ENCODE assay signal across 7 cellular contexts in the genomic region with DNA sequence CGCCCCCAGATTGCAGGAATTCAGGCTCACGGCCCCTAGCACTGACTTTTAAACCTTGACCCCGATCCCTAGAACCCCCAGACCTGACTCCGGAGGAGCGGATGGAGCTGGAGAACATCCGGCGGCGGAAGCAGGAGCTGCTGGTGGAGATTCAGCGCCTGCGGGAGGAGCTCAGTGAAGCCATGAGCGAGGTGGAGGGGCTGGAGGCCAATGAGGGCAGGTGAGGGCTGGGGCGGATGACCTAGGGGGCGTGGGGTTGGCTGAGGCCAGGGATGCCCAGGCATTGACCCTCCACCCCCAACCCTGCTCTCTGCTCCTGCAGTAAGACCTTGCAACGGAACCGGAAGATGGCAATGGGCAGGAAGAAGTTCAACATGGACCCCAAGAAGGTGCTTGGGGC. TPM values are rescaled to one million over a fixed set of nuclear protein-coding genes. Genes with fewer than 3 reads are reported as not detected.
DNase-seq lines count a peak whose midpoint lies in the region; ATAC-seq and TF ChIP-seq lines count a peak whose summit lies in the region.

No MANE protein-coding gene starts in this region.

- H3K27ac ChIP-seq in HUES6 (ENCODE audit: low read depth, low read length) (no peak overlapping the region), iPS-20b (ENCODE audit: low read length) (no peak overlapping the region), stomach (peak overlapping the region; percentile 91 to 98 (median 97)), foreskin keratinocyte (no peak overlapping the region)

- H3K9me3 ChIP-seq in HUES6 (ENCODE audit: control insufficient read depth, insufficient read depth, low read depth, low read length), result no peaks in the 10 kb centered on the region
- no peaks in the 10 kb centered on the region for H3K9me3 ChIP-seq in iPS-20b (ENCODE audit: insufficient read depth, low read depth, low read length)
- no peaks in the 10 kb centered on the region for H3K9me3 ChIP-seq in stomach

- no peaks in the 10 kb centered on the region for H3K9me3 Mint-ChIP-seq in activated naive CD4-positive, alpha-beta T cell treated with anti-CD3 and anti-CD28 coated beads, Interleukin-2, amount 50 U/mL, for 72 hours

- ATAC-seq in activated naive CD4-positive, alpha-beta T cell treated with anti-CD3 and anti-CD28 coated beads, Interleukin-2, amount 50 U/mL, for 72 hours, result no peak
- ATAC-seq in foreskin keratinocyte (no peak), GM19324 (IDR thresholded peaks at IDR 0.05; ENCODE audit: low FRiP score, unreplicated experiment) (no peak)

- H3K4me1 ChIP-seq in HUES6 (ENCODE audit: control insufficient read depth, insufficient read depth, low read length), result peaks cover 5% of the 10 kb centered on the region; the same call in 1 of the 2 replicates
- H3K4me1 ChIP-seq in iPS-20b (ENCODE audit: insufficient read depth, low read length), result no peaks in the 10 kb centered on the region
- peaks cover 7 to 43% (median 31%) of the 10 kb centered on the region in 4 donors for H3K4me1 ChIP-seq in stomach
- H3K4me1 ChIP-seq in foreskin keratinocyte, result peaks cover 3% of the 10 kb centered on the region

- H3K36me3 ChIP-seq in HUES6 (ENCODE audit: control insufficient read depth, insufficient read depth, low read length) (peaks cover 51% of the 10 kb centered on the region), iPS-20b (ENCODE audit: insufficient read depth, low read depth, low read length) (peaks cover 51% of the 10 kb centered on the region), stomach (peaks cover 49 to 51% (median 51%) of the 10 kb centered on the region in 4 donors)

- TF ChIP-seq EP300 in stomach (IDR thresholded peaks at IDR 0.05), result no peak

- WGBS in stomach, 5 donors, result 51 to 63% (median 59%) methylated on average over 15 of the region's 15 CpGs

- TF ChIP-seq POLR2A in stomach (IDR thresholded peaks at IDR 0.05), result no peak

- H3K27ac Mint-ChIP-seq in activated naive CD4-positive, alpha-beta T cell treated with anti-CD3 and anti-CD28 coated beads, Interleukin-2, amount 50 U/mL, for 72 hours, result peak overlapping the region; percentile 86 to 89

- intact Hi-C loops in stomach (cut with DNase I; ENCODE audit: low total_unique reads), result no loop called here

- no peaks in the 10 kb centered on the region for H3K36me3 Mint-ChIP-seq in activated naive CD4-positive, alpha-beta T cell treated with anti-CD3 and anti-CD28 coated beads, Interleukin-2, amount 50 U/mL, for 72 hours

- H3K27me3 ChIP-seq in HUES6 (ENCODE audit: control insufficient read depth, insufficient read depth, low read length), result no peaks in the 10 kb centered on the region
- H3K27me3 ChIP-seq in iPS-20b (ENCODE audit: insufficient read depth, low read length), result 0 out of 2 replicates have a peak, but pooled peaks cover 4% of the 10 kb centered on the region
- no peaks in the 10 kb centered on the region for H3K27me3 ChIP-seq in stomach
- no peaks in the 10 kb centered on the region for H3K27me3 ChIP-seq in foreskin keratinocyte

- H3K9ac ChIP-seq in HUES6 (ENCODE audit: low read length) (peak overlapping the region; percentile 72), iPS-20b (ENCODE audit: low read depth, low read length) (peak overlapping the region; percentile 97)

- peak overlapping the region; percentile 79 for H3K4me3 ChIP-seq in HUES6 (ENCODE audit: low read depth, low read length)
- H3K4me3 ChIP-seq in iPS-20b (ENCODE audit: low read length), result peak overlapping the region; percentile 93
- peak overlapping the region; percentile 80 to 99 (median 97) for H3K4me3 ChIP-seq in stomach

- TF ChIP-seq CTCF in stomach (IDR thresholded peaks at IDR 0.05) (no peak), foreskin keratinocyte (conservative IDR thresholded peaks at IDR 0.05) (no peak)

- no peak for DNase-seq in activated naive CD4-positive, alpha-beta T cell treated with anti-CD3 and anti-CD28 coated beads, Interleukin-2, amount 50 U/mL, for 72 hours (ENCODE audit: low spot score in 2 of 2)
- no peak for DNase-seq in stomach
- DNase-seq in central memory CD4-positive, alpha-beta T cell, result no peak
- no peak for DNase-seq in foreskin keratinocyte

RNA-seq across cellular contexts. Expression of gene CYTH2, which starts 1.1 kb away (rescaled TPM):
- 10 to 100 TPM; 32.4 to 64.1 TPM for total RNA-seq in activated naive CD4-positive, alpha-beta T cell treated with anti-CD3 and anti-CD28 coated beads, Interleukin-2, amount 50 U/mL, for 72 hours
- total RNA-seq in stomach (100 to 1,000 TPM in 2 of 5 donors, 10 to 100 TPM in 3; 39.3 to 229 (median 75.9) TPM), foreskin keratinocyte (33.5 and 34.1 TPM in 2 replicates)
- polyA plus RNA-seq in stomach (10 to 100 TPM; 46.3 to 63.7 (median 48.8) TPM), foreskin keratinocyte (44.8 and 46.9 TPM in 2 replicates)

RNA-seq across cellular contexts. Expression of gene KCNJ14, which starts 14.9 kb away (rescaled TPM):
- total RNA-seq in activated naive CD4-positive, alpha-beta T cell treated with anti-CD3 and anti-CD28 coated beads, Interleukin-2, amount 50 U/mL, for 72 hours, result 1 to 10 TPM; 2.1 to 2.3 TPM
- 1 to 10 TPM in 2 of 5 donors, under 1 TPM in 1, not detected in 2; 0.92 to 4.6 (median 1.0) TPM for total RNA-seq in stomach
- polyA plus RNA-seq in stomach, result under 1 TPM in 2 of 3 donors, not detected in 1; 0.19 to 0.75 TPM
- total RNA-seq in foreskin keratinocyte, result 0.49 and 0.51 TPM in 2 replicates
- 0.28 and 0.43 TPM in 2 replicates for polyA plus RNA-seq in foreskin keratinocyte

RNA-seq across cellular contexts. Expression of gene GRWD1, which starts 24.5 kb away (rescaled TPM):
- 10 to 100 TPM; 32.8 to 46.3 TPM for total RNA-seq in activated naive CD4-positive, alpha-beta T cell treated with anti-CD3 and anti-CD28 coated beads, Interleukin-2, amount 50 U/mL, for 72 hours
- 10 to 100 TPM in 4 of 5 donors, 1 to 10 TPM in 1; 5.8 to 49.4 (median 18.5) TPM for total RNA-seq in stomach
- 10 to 100 TPM in 2 of 3 donors, 1 to 10 TPM in 1; 7.6 to 13.9 (median 12.8) TPM for polyA plus RNA-seq in stomach
- 54.9 and 59.6 TPM in 2 replicates for total RNA-seq in foreskin keratinocyte
- 43.9 and 50.7 TPM in 2 replicates for polyA plus RNA-seq in foreskin keratinocyte

RNA-seq across cellular contexts. Expression of gene LMTK3, which starts 41.4 kb away (rescaled TPM):
- 1 to 10 TPM; 2.9 to 9.5 TPM for total RNA-seq in activated naive CD4-positive, alpha-beta T cell treated with anti-CD3 and anti-CD28 coated beads, Interleukin-2, amount 50 U/mL, for 72 hours
- total RNA-seq in stomach, result 10 to 100 TPM in 1 of 5 donors, 1 to 10 TPM in 1, under 1 TPM in 2, not detected in 1; 0.45 to 23.5 (median 1.1) TPM
- 1 to 10 TPM; 1.1 to 3.5 (median 2.8) TPM for polyA plus RNA-seq in stomach
- 4.2 and 4.3 TPM in 2 replicates for total RNA-seq in foreskin keratinocyte
- 3.6 TPM in 2 replicates for polyA plus RNA-seq in foreskin keratinocyte

Comparison
In these comparisons a context has a peak if more than half of its experiments do, and no peak if none do; other contexts are left out.
1. H3K27ac ChIP-seq: peak in stomach (5 of 5); none in HUES6 (single experiment), iPS-20b (single experiment) and foreskin keratinocyte (single experiment).
2. Peak in every context shown above with its lines, with median percentiles within 50 percentile points of each other: H3K4me3 ChIP-seq.